In the genomic region with DNA sequence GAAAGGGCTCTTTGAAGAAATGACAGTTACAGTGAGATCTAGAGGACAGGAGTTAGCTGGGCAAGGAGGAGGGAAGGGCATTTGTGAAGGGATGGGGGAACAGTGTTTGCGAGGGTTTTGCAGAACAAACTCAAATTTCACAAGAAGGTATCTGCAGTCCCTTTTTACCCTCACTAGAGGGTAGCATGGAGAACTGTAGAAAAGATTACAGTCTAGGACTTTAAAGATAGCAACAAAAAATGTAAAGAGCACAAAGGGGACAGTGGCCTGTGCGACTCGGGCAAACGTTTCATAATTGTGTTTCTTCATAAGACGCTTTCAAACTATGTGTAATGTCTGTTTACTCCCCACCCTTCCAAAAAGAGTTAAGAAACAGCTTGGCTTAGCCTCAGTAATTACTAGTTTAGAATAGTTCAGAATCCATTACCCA, we compare ENCODE assay signal across 8 cellular contexts. TPM values are rescaled to one million over a fixed set of nuclear protein-coding genes. Genes with fewer than 3 reads are reported as not detected.
DNase-seq lines count a peak whose midpoint lies in the region; ATAC-seq, FAIRE-seq and TF ChIP-seq lines count a peak whose summit lies in the region.

No MANE protein-coding gene starts in this region.

- POLR2A ChIA-PET in H1 (lab: Charles Lee; ENCODE audit: partially characterized antibody) = no interaction called here

- WGBS in H1 (ENCODE audit: extremely low coverage in 1 of 2, insufficient coverage in 1 of 2, insufficient read length in 1 of 2, insufficient replicate concordance in 2 of 2, low coverage in 1 of 2, low lambda C conversion rate in 2 of 2, missing lambda C conversion rate in 1 of 2), 2 experiments = 79% methylated on average over 5 of the region's 5 CpGs; no CpG with 5 or more reads in 1 of the 2 experiments

- no peak overlapping the region for H3K18ac ChIP-seq in H1 (ENCODE audit: extremely low read depth, low read length)

- H4K8ac ChIP-seq in H1 (ENCODE audit: extremely low read depth, insufficient read depth, low read length) = no peak overlapping the region

- H2BK12ac ChIP-seq in H1 (ENCODE audit: low read depth, low read length) = no peak overlapping the region

- no peak overlapping the region for H3K4ac ChIP-seq in H1 (replicated peaks; ENCODE audit: insufficient read length, low read depth, low read length)

- H3K56ac ChIP-seq in H1 (replicated peaks; ENCODE audit: insufficient read length, low read depth, low read length) = no peak overlapping the region

- H4K5ac ChIP-seq in H1 (ENCODE audit: insufficient read length, low read depth, low read length) = no peak overlapping the region

- H3K4me1 ChIP-seq in OCI-LY3 (ENCODE audit: low read length) = peaks cover 43% of the 10 kb centered on the region
- H3K4me1 ChIP-seq in H1 (replicated peaks in 1 of 4; ENCODE audit: control insufficient read depth in 3 of 4, insufficient read depth in 4 of 4, low read length in 3 of 4) = no peaks in the 10 kb centered on the region; a peak in 1 of 7 replicates

- DNase-seq in H1 (ENCODE audit: low read depth in 1 of 2, low spot score in 2 of 2) (no peak), omental fat pad (ENCODE audit: low spot score) (no peak), DMS153 (lab: John Stamatoyannopoulos, UW) (no peak)

- H2BK20ac ChIP-seq in H1 (ENCODE audit: low read length) = no peak overlapping the region

- H2BK15ac ChIP-seq in H1 (ENCODE audit: low read length) = no peak overlapping the region

- H3K4me3 ChIP-seq in OCI-LY3 (ENCODE audit: low read length) (no peak overlapping the region), H1 (ENCODE audit: extremely low read depth in 1 of 4, insufficient read depth in 2 of 4, low read depth in 3 of 4, low read length in 4 of 4) (no peak overlapping the region)

- TF ChIP-seq EP300 in H1 (IDR thresholded peaks at IDR 0.05; ENCODE audit: borderline replicate concordance in 1 of 2, low read depth in 2 of 2, low read length in 2 of 2) = no peak

- H3K14ac ChIP-seq in H1 (ENCODE audit: insufficient read length) = no peak overlapping the region

- no peak overlapping the region for H3K23ac ChIP-seq in H1 (ENCODE audit: insufficient read length)

- FAIRE-seq in A204.1 (lab: Jason Lieb, UNC) = peak; percentile 70
- no peak for FAIRE-seq in H1 (lab: Jason Lieb, UNC)

- ATAC-seq in omental fat pad (ENCODE audit: low FRiP score) = peak; percentile 49
- no peak for ATAC-seq in HG03095 (IDR thresholded peaks at IDR 0.05; ENCODE audit: unreplicated experiment)
- no peak for ATAC-seq in GM21737 (IDR thresholded peaks at IDR 0.05; ENCODE audit: unreplicated experiment)

- H4K20me1 ChIP-seq in OCI-LY3 (ENCODE audit: insufficient read depth, low read length) (no peaks in the 10 kb centered on the region), H1 (replicated peaks in 1 of 2; ENCODE audit: control insufficient read depth in 1 of 2, insufficient read depth in 2 of 2, low read length in 2 of 2) (peaks cover 0 to 2% of the 10 kb centered on the region in 2 experiments)

- H2AFZ ChIP-seq in OCI-LY3 (ENCODE audit: low read depth, low read length) (no peak overlapping the region), H1 (ENCODE audit: low read length) (no peak overlapping the region)

- H3K79me2 ChIP-seq in OCI-LY3 (ENCODE audit: low read length) = no peaks in the 10 kb centered on the region
- no peaks in the 10 kb centered on the region for H3K79me2 ChIP-seq in H1 (ENCODE audit: control insufficient read depth in 1 of 2, insufficient read depth in 2 of 2, low read length in 2 of 2)

- no peak for TF ChIP-seq POLR2A in H1 (IDR thresholded peaks at IDR 0.05; ENCODE audit: control extremely low read depth in 1 of 2, low read depth in 2 of 2, low read length in 2 of 2)

- H3K9me3 ChIP-seq in OCI-LY3 (ENCODE audit: insufficient read depth, low read length) = no peaks in the 10 kb centered on the region
- no peaks in the 10 kb centered on the region for H3K9me3 ChIP-seq in H1 (ENCODE audit: insufficient read depth in 2 of 2, low read depth in 1 of 2, low read length in 1 of 2)

- no peak overlapping the region for H2AK5ac ChIP-seq in H1 (ENCODE audit: low read depth, low read length)

- H4K91ac ChIP-seq in H1 (replicated peaks; ENCODE audit: insufficient read length, low read length) = no peak overlapping the region

- H2BK5ac ChIP-seq in H1 (ENCODE audit: low read depth, low read length) = no peak overlapping the region

- H3K4me2 ChIP-seq in OCI-LY3 (ENCODE audit: low read length) (peak overlapping the region; percentile 45), H1 (ENCODE audit: insufficient read depth in 1 of 2, low read depth in 2 of 2, low read length in 2 of 2) (no peak overlapping the region)

- H3K23me2 ChIP-seq in H1 (ENCODE audit: low read depth, low read length) = no peaks in the 10 kb centered on the region

- H3K9ac ChIP-seq in OCI-LY3 (ENCODE audit: low read length) (peak overlapping the region; percentile 31), H1 (replicated peaks in 1 of 4; ENCODE audit: extremely low read depth in 1 of 4, low read depth in 3 of 4, low read length in 3 of 4) (no peak overlapping the region)

- no peak overlapping the region for H3K27ac ChIP-seq in OCI-LY3 (ENCODE audit: low read length)
- H3K27ac ChIP-seq in H1 (ENCODE audit: low read depth, low read length) = no peak overlapping the region

- H3K27me3 ChIP-seq in OCI-LY3 (ENCODE audit: low read depth, low read length) (no peaks in the 10 kb centered on the region), H1 (replicated peaks in 1 of 4; ENCODE audit: control insufficient read depth in 3 of 4, extremely low read depth in 1 of 4, insufficient read depth in 3 of 4, low read length in 3 of 4) (no peaks in the 10 kb centered on the region)

- peak; percentile 50; the same call in 1 of the 2 replicates for TF ChIP-seq CTCF in GM12874 (IDR thresholded peaks at IDR 0.05; ENCODE audit: insufficient read depth, low read depth, low read length)
- TF ChIP-seq CTCF in OCI-LY3 (IDR thresholded peaks at IDR 0.05; ENCODE audit: low read depth, low read length) = peak; percentile 77
- TF ChIP-seq CTCF in H1 (IDR thresholded peaks at IDR 0.05; ENCODE audit: control extremely low read depth in 1 of 3, insufficient read depth in 1 of 3, low read depth in 1 of 3, low read length in 3 of 3) = peak in 2 of 3 experiments; percentile 28 to 51; a peak in 2 of 4 replicates
- TF ChIP-seq CTCF in omental fat pad (IDR thresholded peaks at IDR 0.05) = no peak

- H3K36me3 ChIP-seq in OCI-LY3 (replicated peaks; ENCODE audit: low read depth, low read length) (peaks cover 19% of the 10 kb centered on the region), H1 (ENCODE audit: control insufficient read depth in 2 of 4, insufficient read depth in 4 of 4, low read length in 3 of 4) (peaks cover 0 to 3% (median 0%) of the 10 kb centered on the region in 4 experiments; a peak in 3 of 8 replicates)

- CTCF ChIA-PET in H1 (lab: Charles Lee; ENCODE audit: partially characterized antibody) = interaction anchor here (0.6 to 3.7 kb wide), 11 partner anchors 8 to 400 kb away, joined by 3 to 14 read pairs (median 4); no protein-coding TSS in a partner anchor

- no peak overlapping the region for H2BK120ac ChIP-seq in H1 (replicated peaks; ENCODE audit: low read depth, low read length)

- no peaks in the 10 kb centered on the region for H3K79me1 ChIP-seq in H1 (ENCODE audit: low read depth, low read length)

- peak; percentile 33 to 50 for TF ChIP-seq RAD21 in H1 (IDR thresholded peaks at IDR 0.05 in 1 of 2, conservative IDR thresholded peaks at IDR 0.05 in 1 of 2; ENCODE audit: low read depth in 2 of 2, low read length in 2 of 2)

TF ChIP-seq in H1, 55 proteins besides CTCF, POLR2A, EP300 and RAD21:
- TF ChIP-seq CBX8 (IDR thresholded peaks at IDR 0.05; ENCODE audit: borderline replicate concordance, low read depth, low read length) = no peak
- TF ChIP-seq JUND (IDR thresholded peaks at IDR 0.05; ENCODE audit: low read length) = no peak
- 0 out of 2 replicates have a peak, but pooled peaks have one; percentile 13 for TF ChIP-seq CEBPB (IDR thresholded peaks at IDR 0.05; ENCODE audit: low read depth, low read length)

RNA-seq across cellular contexts. Expression of a gene that starts 21.2 kb away (rescaled TPM):
- 25.6 and 26.5 TPM in 2 replicates for total RNA-seq in H1 (2021; fragmentation: NEBNext Ultra II Directional; extraction: Animal tissue kit (Norgen Biotek cat#: 25700))
- polyA plus RNA-seq in H1 (2011; rRNA removed) = 9.9 and 10.6 TPM in 2 replicates
- 10.9 TPM for polyA plus RNA-seq in H1 (2011; cell fraction: cytosol; rRNA removed)
- polyA plus RNA-seq in H1 (2011; cell fraction: nucleus; rRNA removed) = 31.2 TPM
- polyA plus RNA-seq in H1 (2012, experiment 1 of 2) = 15.4 to 23.8 TPM (median 16.5 TPM) in 4 replicates
- polyA plus RNA-seq in H1 (2012, experiment 2 of 2) = 4.6 TPM
- 10.2 TPM for polyA plus RNA-seq in H1 (2013, experiment 1 of 2)
- 11.2 TPM for polyA plus RNA-seq in H1 (2013, experiment 2 of 2)
- polyA minus RNA-seq in H1 (2011; rRNA and poly(A)+ RNA removed) = 22.4 and 24.3 TPM in 2 replicates
- 13.4 TPM for polyA minus RNA-seq in H1 (2011; cell fraction: cytosol; rRNA and poly(A)+ RNA removed)
- 25.9 TPM for polyA minus RNA-seq in H1 (2011; cell fraction: nucleus; rRNA and poly(A)+ RNA removed)
- total RNA-seq in omental fat pad = 100 to 1,000 TPM in 2 of 4 donors, 10 to 100 TPM in 2; 69.2 to 139 (median 104) TPM

RNA-seq across cellular contexts. Expression of a gene that starts 59.5 kb away (rescaled TPM):
- total RNA-seq in H1 (2021; fragmentation: NEBNext Ultra II Directional; extraction: Animal tissue kit (Norgen Biotek cat#: 25700)) = 22.1 and 22.4 TPM in 2 replicates
- polyA plus RNA-seq in H1 (2011; rRNA removed) = 7.3 and 10.1 TPM in 2 replicates
- polyA plus RNA-seq in H1 (2011; cell fraction: cytosol; rRNA removed) = 10.7 TPM
- polyA plus RNA-seq in H1 (2011; cell fraction: nucleus; rRNA removed) = 11.7 TPM
- polyA plus RNA-seq in H1 (2012, experiment 1 of 2) = 12.0 to 19.2 TPM (median 14.7 TPM) in 4 replicates
- polyA plus RNA-seq in H1 (2012, experiment 2 of 2) = 1.1 TPM
- 15.2 TPM for polyA plus RNA-seq in H1 (2013, experiment 1 of 2)
- 14.7 TPM for polyA plus RNA-seq in H1 (2013, experiment 2 of 2)
- polyA minus RNA-seq in H1 (2011; rRNA and poly(A)+ RNA removed) = 20.8 and 24.1 TPM in 2 replicates
- polyA minus RNA-seq in H1 (2011; cell fraction: cytosol; rRNA and poly(A)+ RNA removed) = 9.0 TPM
- polyA minus RNA-seq in H1 (2011; cell fraction: nucleus; rRNA and poly(A)+ RNA removed) = 17.9 TPM
- total RNA-seq in omental fat pad = 10 to 100 TPM; 19.9 to 25.4 (median 22.7) TPM

Comparison
In these comparisons a context has a peak if more than half of its experiments do, and no peak if none do; other contexts are left out.
1. CTCF ChIP-seq: peak in GM12874 (single experiment), OCI-LY3 (single experiment) and H1 (2 of 3); none in omental fat pad (0 of 3).